Comparison of ENCODE assay signal across 25 cellular contexts in genomic region chr7:22397981-22398380, GRCh38. TPM values are rescaled to one million over a fixed set of nuclear protein-coding genes. Genes with fewer than 3 reads are reported as not detected.
DNase-seq lines count a peak whose midpoint lies in the region; ATAC-seq and TF ChIP-seq lines count a peak whose summit lies in the region.
"Had no signal": no experiment of that assay in that cellular context is flagged by ENCODE, and none has a peak within 500 bp of the region (broad histone marks: within the 10 kb centered on the region; RNA-seq: fewer than 3 reads in every experiment).

No MANE protein-coding gene starts in this region.

- intact Hi-C loops in ascending aorta (cut with DNase I): no loop called here

- TF ChIP-seq CTCF in ascending aorta (IDR thresholded peaks at IDR 0.05): no peak

- ATAC-seq in HG03039 (IDR thresholded peaks at IDR 0.05; ENCODE audit: unreplicated experiment): no peak
- ATAC-seq: heart left ventricle; left lung; natural killer cell; pancreas; right cardiac atrium; stimulated activated naive CD8-positive, alpha-beta T cell treated with anti-CD3 and anti-CD28 coated beads, Interleukin-15, amount 100 ng/mL, for 72 hours had no signal

- H3K36me3 ChIP-seq in adipocyte (ENCODE audit: control insufficient read depth, insufficient read depth, low read length, severe bottlenecking): no peaks in the 10 kb centered on the region
- H3K36me3 ChIP-seq in ascending aorta: no peaks in the 10 kb centered on the region
- H3K36me3 ChIP-seq: adrenal gland, BE2C, HAP-1, heart left ventricle, left lung, pancreas, tibial nerve had no signal

- H3K4me1 ChIP-seq in adipocyte (ENCODE audit: control insufficient read depth, insufficient read depth, low read length) (peaks cover 8% of the 10 kb centered on the region), ascending aorta (no peaks in the 10 kb centered on the region)
- H3K4me1 ChIP-seq: adrenal gland, HAP-1, left lung, pancreas, tibial nerve had no signal

- H3K9me3 ChIP-seq in adipocyte (ENCODE audit: control insufficient read depth, low read length): no peaks in the 10 kb centered on the region
- H3K9me3 ChIP-seq in ascending aorta: no peaks in the 10 kb centered on the region
- H3K9me3 ChIP-seq: adrenal gland, BE2C, Caco-2, HAP-1, heart left ventricle, left lung, pancreas, tibial nerve had no signal

- peak in 2 of 3 experiments; percentile 53 to 62 for DNase-seq in NCI-H1417 (lab: John Stamatoyannopoulos, UW)
- DNase-seq in NCI-H1417 treated with DMSO at 0.1 percent for 48 hours (lab: John Stamatoyannopoulos, UW): no peak
- peak; percentile 51 for DNase-seq in LHCN-M2 (ENCODE audit: low read depth)
- DNase-seq in adipocyte (ENCODE audit: low read depth): peak; percentile 4
- DNase-seq in left kidney (ENCODE audit: low read depth, low spot score): peak; percentile 59
- no peak for DNase-seq in ascending aorta (ENCODE audit: low spot score in 2 of 2)
- DNase-seq in SHP77 (lab: John Stamatoyannopoulos, UW): no peak
- DNase-seq: activated T-cell treated with anti-CD3 and anti-CD28 coated beads, Interleukin-2, amount 50 U/mL, for 1 hour; adrenal gland; BE2C; Caco-2; GDM1; heart left ventricle; left lung; natural killer cell; NCI-H2081 treated with DMSO at 0.1 percent for 48 hours; NK-92 treated with Interleukin-12 subunit alpha and Interleukin-12 subunit beta, amount 100 ng/mL, for 24 hours; pancreas; right cardiac atrium; stimulated activated naive CD8-positive, alpha-beta T cell treated with anti-CD3 and anti-CD28 coated beads, Interleukin-15, amount 100 ng/mL, for 72 hours; T-helper 1 cell had no signal

- H3K9ac ChIP-seq in adipocyte (ENCODE audit: low read length): no peak overlapping the region
- H3K9ac ChIP-seq: KMS-11 had no signal

- H3K27me3 ChIP-seq in adipocyte (replicated peaks; ENCODE audit: control insufficient read depth, insufficient read depth, low read length): peaks cover 5% of the 10 kb centered on the region
- H3K27me3 ChIP-seq in ascending aorta: no peaks in the 10 kb centered on the region
- H3K27me3 ChIP-seq: adrenal gland, BE2C, heart left ventricle, left lung, pancreas, tibial nerve had no signal

- H3K27ac ChIP-seq in ascending aorta: no peak overlapping the region
- H3K27ac ChIP-seq: adrenal gland, heart left ventricle, KMS-11, left lung, pancreas, tibial nerve had no signal

- H3K4me3 ChIP-seq in adipocyte (ENCODE audit: low read length) (no peak overlapping the region), ascending aorta (no peak overlapping the region)
- H3K4me3 ChIP-seq: adrenal gland, HAP-1, heart left ventricle, left lung, pancreas, tibial nerve had no signal

RNA-seq across cellular contexts. Expression of gene RAPGEF5, which starts 41.0 kb away (rescaled TPM):
- under 0.01 and 0.06 TPM in 2 replicates for total RNA-seq in LHCN-M2 (2014; rRNA removed)
- 0.30 TPM for polyA plus RNA-seq in LHCN-M2 (2012)
- 65.8 TPM for total RNA-seq in ascending aorta

Comparison
In these comparisons a context has a peak if more than half of its experiments do, and no peak if none do; other contexts are left out.
1. DNase-seq: peak in NCI-H1417 (2 of 3), LHCN-M2 (single experiment), adipocyte (single experiment) and left kidney (single experiment); none in NCI-H1417 treated with DMSO at 0.1 percent for 48 hours (single experiment), ascending aorta (0 of 2) and SHP77 (0 of 2).
2. RNA of gene RAPGEF5, which starts 41.0 kb away (total RNA-seq): 65.8 TPM in ascending aorta (single experiment); under 0.01 to 0.06 TPM in LHCN-M2; every median in the first group is over 10 times any median in the second.